In the genomic region with DNA sequence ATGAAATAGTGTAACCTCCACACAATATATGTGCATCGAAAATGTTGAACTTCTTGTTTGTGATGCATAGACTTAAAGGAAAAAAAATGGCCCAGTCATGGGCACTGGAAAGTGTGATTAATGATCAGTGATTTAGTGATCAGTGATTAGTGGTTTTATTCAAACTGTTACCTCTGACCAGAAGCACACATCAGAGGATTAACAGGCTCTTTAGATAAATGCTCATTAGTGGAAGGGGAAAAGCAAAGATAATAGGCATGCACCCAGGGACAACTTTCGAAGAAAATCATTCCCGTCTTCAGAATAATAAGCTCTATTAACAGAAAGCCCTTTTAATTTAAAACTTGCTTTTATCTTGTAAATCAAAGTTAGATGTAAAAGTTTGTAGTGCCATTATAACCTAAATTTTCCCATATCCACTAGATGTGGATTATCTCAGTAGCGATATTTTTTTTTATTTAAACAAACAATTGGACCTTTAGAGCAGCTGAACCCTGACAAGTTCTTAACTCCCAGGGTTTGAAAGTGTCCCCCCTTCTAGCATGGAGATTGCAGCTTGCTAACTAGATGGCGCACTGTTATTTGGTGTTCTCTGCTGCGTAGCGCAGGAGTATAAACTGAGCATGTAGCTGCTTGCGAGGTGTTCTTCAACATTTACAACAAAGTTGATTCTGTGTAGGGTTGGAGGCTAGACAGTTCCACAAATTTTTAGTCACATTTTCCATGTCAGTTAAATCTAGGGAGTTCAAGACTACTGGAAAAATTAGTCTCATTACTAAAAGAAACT, we compare ENCODE assay signal across 1 cellular context.
TF ChIP-seq lines count a peak whose summit lies in the region.

A gene with protein sequence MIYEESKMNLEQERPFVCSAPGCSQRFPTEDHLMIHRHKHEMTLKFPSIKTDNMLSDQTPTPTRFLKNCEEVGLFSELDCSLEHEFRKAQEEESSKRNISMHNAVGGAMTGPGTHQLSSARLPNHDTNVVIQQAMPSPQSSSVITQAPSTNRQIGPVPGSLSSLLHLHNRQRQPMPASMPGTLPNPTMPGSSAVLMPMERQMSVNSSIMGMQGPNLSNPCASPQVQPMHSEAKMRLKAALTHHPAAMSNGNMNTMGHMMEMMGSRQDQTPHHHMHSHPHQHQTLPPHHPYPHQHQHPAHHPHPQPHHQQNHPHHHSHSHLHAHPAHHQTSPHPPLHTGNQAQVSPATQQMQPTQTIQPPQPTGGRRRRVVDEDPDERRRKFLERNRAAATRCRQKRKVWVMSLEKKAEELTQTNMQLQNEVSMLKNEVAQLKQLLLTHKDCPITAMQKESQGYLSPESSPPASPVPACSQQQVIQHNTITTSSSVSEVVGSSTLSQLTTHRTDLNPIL (plus strand): TSS at position 643 of the 787 bp plus-strand sequence. CDS start 397 bp downstream, outside the sequence.

TF ChIP-seq in H1, 55 proteins besides CTCF, POLR2A, EP300 and RAD21:
- TF ChIP-seq POLR2AphosphoS5 (IDR thresholded peaks at IDR 0.05; ENCODE audit: low read depth, low read length) = no peak
- TF ChIP-seq, protein P1, sequence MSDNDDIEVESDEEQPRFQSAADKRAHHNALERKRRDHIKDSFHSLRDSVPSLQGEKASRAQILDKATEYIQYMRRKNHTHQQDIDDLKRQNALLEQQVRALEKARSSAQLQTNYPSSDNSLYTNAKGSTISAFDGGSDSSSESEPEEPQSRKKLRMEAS (IDR thresholded peaks at IDR 0.05) = no peak
- no peak for TF ChIP-seq TCF12 (IDR thresholded peaks at IDR 0.05; ENCODE audit: low read depth, low read length)
- TF ChIP-seq RXRA (IDR thresholded peaks at IDR 0.05; ENCODE audit: insufficient read depth, low read depth, low read length) = no peak
- TF ChIP-seq SIN3A (conservative IDR thresholded peaks at IDR 0.05 in 1 of 2, IDR thresholded peaks at IDR 0.05 in 1 of 2; ENCODE audit: low read depth in 1 of 2, low read length in 2 of 2) = no peak
- TF ChIP-seq CBX8 (IDR thresholded peaks at IDR 0.05; ENCODE audit: borderline replicate concordance, low read depth, low read length) = no peak
- no peak for TF ChIP-seq JUN (IDR thresholded peaks at IDR 0.05; ENCODE audit: low read depth, low read length)
- TF ChIP-seq RNF2 (IDR thresholded peaks at IDR 0.05; ENCODE audit: borderline replicate concordance, low read depth, low read length, missing control alignments, poor library complexity, severe bottlenecking) = no peak
- no peak for TF ChIP-seq TBP (IDR thresholded peaks at IDR 0.05; ENCODE audit: low read depth, low read length)
- TF ChIP-seq SP1 (IDR thresholded peaks at IDR 0.05; ENCODE audit: low read depth, low read length) = no peak
- no peak for TF ChIP-seq E2F6 (IDR thresholded peaks at IDR 0.05)
- no peak for TF ChIP-seq GTF2F1 (IDR thresholded peaks at IDR 0.05; ENCODE audit: borderline replicate concordance, low read depth, low read length)
- no peak for TF ChIP-seq SAP30 (IDR thresholded peaks at IDR 0.05; ENCODE audit: insufficient read depth, insufficient replicate concordance, low read length)
- no peak for TF ChIP-seq MAFK (IDR thresholded peaks at IDR 0.05; ENCODE audit: low read depth, low read length)
- TF ChIP-seq RFX5 (IDR thresholded peaks at IDR 0.05; ENCODE audit: borderline replicate concordance, low read depth, low read length) = no peak
- TF ChIP-seq JUND (IDR thresholded peaks at IDR 0.05; ENCODE audit: low read length) = no peak
- TF ChIP-seq SRF (IDR thresholded peaks at IDR 0.05; ENCODE audit: low read depth, low read length) = no peak
- no peak for TF ChIP-seq PHF8 (conservative IDR thresholded peaks at IDR 0.05; ENCODE audit: low read depth, low read length)
